30 cellular contexts compared by ENCODE assay signal in genomic region chr7:39829028-39829427, GRCh38.
"Had no signal": no experiment of that assay in that cellular context is flagged by ENCODE, and none has a peak within 500 bp of the region (broad histone marks: within the 10 kb centered on the region; RNA-seq: fewer than 3 reads in every experiment).

No MANE protein-coding gene starts in this region.

- H3K9me3 ChIP-seq: body of pancreas, gastrocnemius medialis, heart right ventricle had no signal

- FAIRE-seq: colon had no signal

- H3K27ac ChIP-seq: adrenal gland, body of pancreas, foreskin keratinocyte, gastrocnemius medialis, heart right ventricle, VCaP had no signal

- DNase-seq: activated B cell treated with CpG ODN at 0.5 μM for 24 hours; activated CD4-positive, alpha-beta memory T cell treated with anti-CD3 and anti-CD28 coated beads for 36 hours; activated CD4-positive, alpha-beta T cell treated with anti-CD3 and anti-CD28 coated beads for 36 hours; activated CD4-positive, alpha-beta T cell treated with anti-CD3 and anti-CD28 coated beads, Interleukin-2, amount 10 ng/mL, durations not matched to agents 24 days and 14 days; activated CD8-positive, alpha-beta memory T cell treated with anti-CD3 and anti-CD28 coated beads, Interleukin-2, amount 10 ng/mL, durations not matched to agents 7 days and 5 days; activated CD8-positive, alpha-beta memory T cell treated with anti-CD3 and anti-CD28 coated beads, Interleukin-2, amount 50 U/mL, for 4 hours; activated CD8-positive, alpha-beta T cell treated with anti-CD3 and anti-CD28 coated beads, Interleukin-2, amount 10 ng/mL, durations not matched to agents 7 days and 5 days; activated effector memory CD4-positive, alpha-beta T cell treated with anti-CD3 and anti-CD28 coated beads, Interleukin-2, amount 50 U/mL, for 16 hours; activated naive CD4-positive, alpha-beta T cell treated with anti-CD3 and anti-CD28 coated beads for 36 hours; activated naive CD8-positive, alpha-beta T cell treated with anti-CD3 and anti-CD28 coated beads for 36 hours; activated naive CD8-positive, alpha-beta T cell treated with anti-CD3 and anti-CD28 coated beads, Interleukin-2, amount 50 U/mL, for 24 hours; activated T-cell treated with anti-CD3 and anti-CD28 coated beads, Interleukin-2, amount 50 U/mL, for 1 hour; activated T-cell treated with anti-CD3 and anti-CD28 coated beads, Interleukin-2, amount 50 U/mL, for 48 hours; adrenal gland; amygdala; aorta; body of pancreas; caudate nucleus; cortex of kidney; dermis blood vessel endothelial cell; effector CD4-positive, alpha-beta T cell; foreskin keratinocyte; gastrocnemius medialis; glutamatergic neuron; heart right ventricle; T-helper 1 cell; T-helper 17 cell; T1000 had no signal

- H3K4me3 ChIP-seq: adrenal gland, body of pancreas, gastrocnemius medialis, heart right ventricle had no signal

- H3K4me1 ChIP-seq: foreskin keratinocyte, gastrocnemius medialis had no signal

- H3K36me3 ChIP-seq: adrenal gland, gastrocnemius medialis, heart right ventricle had no signal
